8 cellular contexts compared by ENCODE assay signal in genomic region chr22:49918911-49919881, GRCh38. TPM values are rescaled to one million over a fixed set of nuclear protein-coding genes. Genes with fewer than 3 reads are reported as not detected.
DNase-seq lines count a peak whose midpoint lies in the region; ATAC-seq and TF ChIP-seq lines count a peak whose summit lies in the region.

No MANE protein-coding gene starts in this region.

- no peaks in the 10 kb centered on the region for H3K9me3 ChIP-seq in adipocyte (ENCODE audit: control insufficient read depth, low read length)
- no peaks in the 10 kb centered on the region for H3K9me3 ChIP-seq in right lobe of liver

- H3K36me3 ChIP-seq in adipocyte (ENCODE audit: control insufficient read depth, insufficient read depth, low read length, severe bottlenecking) (peaks cover 3% of the 10 kb centered on the region), right lobe of liver (peaks cover 0 to 5% (median 2%) of the 10 kb centered on the region in 4 donors)

- DNase-seq in activated T-cell treated with anti-CD3 and anti-CD28 coated beads, Interleukin-2, amount 50 U/mL, for 72 hours: no peak
- no peak for DNase-seq in activated T-cell treated with anti-CD3 and anti-CD28 coated beads, Interleukin-2, amount 50 U/mL, for 48 hours
- DNase-seq in adipocyte (ENCODE audit: low read depth): no peak
- peak in 1 of 3 donors; percentile 38 for DNase-seq in right lobe of liver
- DNase-seq in type B pancreatic cell (ENCODE audit: extremely low spot score, unreplicated experiment): peak; percentile 69
- no peak for DNase-seq in AG08396 (ENCODE audit: low spot score)
- no peak for DNase-seq in pons (ENCODE audit: low spot score)

- peak overlapping the region in 1 of 3 donors; percentile 49 for H3K27ac ChIP-seq in right lobe of liver

- ATAC-seq in activated T-cell treated with anti-CD3 and anti-CD28 coated beads, Interleukin-2, amount 50 U/mL, for 72 hours (replicated peaks in 1 of 2): no peak
- ATAC-seq in right lobe of liver (no peak), GM18861 (IDR thresholded peaks at IDR 0.05; ENCODE audit: unreplicated experiment) (no peak)

- TF ChIP-seq POLR2A in right lobe of liver (IDR thresholded peaks at IDR 0.05): no peak

- H3K4me3 Mint-ChIP-seq in activated T-cell treated with anti-CD3 and anti-CD28 coated beads, Interleukin-2, amount 50 U/mL, for 72 hours: peak overlapping the region; percentile 78 to 79
- H3K4me3 Mint-ChIP-seq in type B pancreatic cell: peak overlapping the region; percentile 84

- 70% methylated on average over 22 of the region's 47 CpGs for WGBS in right lobe of liver (ENCODE audit: insufficient coverage, low coverage, low lambda C conversion rate, missing lambda C conversion rate)

- H3K27me3 ChIP-seq in adipocyte (replicated peaks; ENCODE audit: control insufficient read depth, insufficient read depth, low read length) (no peaks in the 10 kb centered on the region), right lobe of liver (no peaks in the 10 kb centered on the region)

- H3K4me3 ChIP-seq in adipocyte (ENCODE audit: low read length): peak overlapping the region; percentile 83
- peak overlapping the region; percentile 87 to 98 (median 94) for H3K4me3 ChIP-seq in right lobe of liver

- H3K9ac ChIP-seq in adipocyte (ENCODE audit: low read length): peak overlapping the region; percentile 94

- no peaks in the 10 kb centered on the region for H3K9me3 Mint-ChIP-seq in activated T-cell treated with anti-CD3 and anti-CD28 coated beads, Interleukin-2, amount 50 U/mL, for 72 hours
- H3K9me3 Mint-ChIP-seq in type B pancreatic cell: no peaks in the 10 kb centered on the region

- intact Hi-C loops in right lobe of liver (cut with DNase I): no loop called here

- no peaks in the 10 kb centered on the region for H3K36me3 Mint-ChIP-seq in activated T-cell treated with anti-CD3 and anti-CD28 coated beads, Interleukin-2, amount 50 U/mL, for 72 hours (ENCODE audit: insufficient read depth in 2 of 2)
- no peaks in the 10 kb centered on the region for H3K36me3 Mint-ChIP-seq in type B pancreatic cell

- no peaks in the 10 kb centered on the region for H3K27me3 Mint-ChIP-seq in activated T-cell treated with anti-CD3 and anti-CD28 coated beads, Interleukin-2, amount 50 U/mL, for 72 hours (ENCODE audit: low read depth)
- no peaks in the 10 kb centered on the region for H3K27me3 Mint-ChIP-seq in type B pancreatic cell

- peak overlapping the region; percentile 60 for H3K27ac Mint-ChIP-seq in activated T-cell treated with anti-CD3 and anti-CD28 coated beads, Interleukin-2, amount 50 U/mL, for 72 hours
- H3K27ac Mint-ChIP-seq in type B pancreatic cell: peak overlapping the region; percentile 53

- no peak for TF ChIP-seq CTCF in right lobe of liver (IDR thresholded peaks at IDR 0.05)
- TF ChIP-seq CTCF in type B pancreatic cell (conservative IDR thresholded peaks at IDR 0.05): no peak

- peaks cover 24% of the 10 kb centered on the region for H3K4me1 Mint-ChIP-seq in activated T-cell treated with anti-CD3 and anti-CD28 coated beads, Interleukin-2, amount 50 U/mL, for 72 hours (ENCODE audit: low read depth)
- peaks cover 3% of the 10 kb centered on the region for H3K4me1 Mint-ChIP-seq in type B pancreatic cell (ENCODE audit: unreplicated experiment)

- H3K4me1 ChIP-seq in adipocyte (ENCODE audit: control insufficient read depth, insufficient read depth, low read length) (peaks cover 9% of the 10 kb centered on the region), right lobe of liver (peaks cover 0 to 17% (median 4%) of the 10 kb centered on the region in 4 donors)

RNA-seq across cellular contexts. Expression of gene CRELD2, which starts 0.8 kb away (rescaled TPM):
- total RNA-seq in activated T-cell treated with anti-CD3 and anti-CD28 coated beads, Interleukin-2, amount 50 U/mL, for 72 hours: 10 to 100 TPM; 24.4 to 33.2 TPM
- 10 to 100 TPM; 26.0 to 56.4 (median 47.8) TPM for total RNA-seq in right lobe of liver
- total RNA-seq in type B pancreatic cell (ENCODE audit: low replicate concordance): 45.2 and 55.8 TPM in 2 replicates

RNA-seq across cellular contexts. Expression of gene ALG12, which starts 1.0 kb away (rescaled TPM):
- 10 to 100 TPM; 11.7 to 13.6 TPM for total RNA-seq in activated T-cell treated with anti-CD3 and anti-CD28 coated beads, Interleukin-2, amount 50 U/mL, for 72 hours
- total RNA-seq in right lobe of liver (10 to 100 TPM; 15.1 to 19.0 (median 16.6) TPM), type B pancreatic cell (ENCODE audit: low replicate concordance) (30.0 and 37.6 TPM in 2 replicates)

RNA-seq across cellular contexts. Expression of gene PIM3, which starts 41.4 kb away (rescaled TPM):
- 100 to 1,000 TPM; 209 to 236 TPM for total RNA-seq in activated T-cell treated with anti-CD3 and anti-CD28 coated beads, Interleukin-2, amount 50 U/mL, for 72 hours
- 10 to 100 TPM; 26.7 to 64.4 (median 32.8) TPM for total RNA-seq in right lobe of liver
- total RNA-seq in type B pancreatic cell (ENCODE audit: low replicate concordance): 36.7 and 58.6 TPM in 2 replicates
